Comparison of ENCODE assay signal across 23 cellular contexts in genomic region chr20:58020656-58021454, GRCh38.
DNase-seq lines count a peak whose midpoint lies in the region; ATAC-seq, FAIRE-seq and TF ChIP-seq lines count a peak whose summit lies in the region.
"Had no signal": no experiment of that assay in that cellular context is flagged by ENCODE, and none has a peak within 500 bp of the region (broad histone marks: within the 10 kb centered on the region; RNA-seq: fewer than 3 reads in every experiment).

No MANE protein-coding gene starts in this region.

- H3K9ac ChIP-seq in smooth muscle cell (ENCODE audit: low read depth) = no peak overlapping the region
- no peak overlapping the region for H3K9ac ChIP-seq in trophoblast cell (ENCODE audit: low read length)

- no peak for TF ChIP-seq EP300 in gastroesophageal sphincter (IDR thresholded peaks at IDR 0.05)

- H3K27me3 ChIP-seq in BE2C (no peaks in the 10 kb centered on the region), gastroesophageal sphincter (peaks cover 11% of the 10 kb centered on the region), smooth muscle cell (ENCODE audit: low read depth) (no peaks in the 10 kb centered on the region), left lung (peaks cover 0 to 6% of the 10 kb centered on the region in 2 donors), trophoblast cell (ENCODE audit: insufficient read depth, low read length) (no peaks in the 10 kb centered on the region)
- H3K27me3 ChIP-seq: uterus had no signal

- H3K23ac ChIP-seq in trophoblast cell (ENCODE audit: low read length) = no peak overlapping the region

- H3K4ac ChIP-seq in trophoblast cell (ENCODE audit: low read depth, low read length) = no peak overlapping the region

- no peak overlapping the region for H2AK5ac ChIP-seq in trophoblast cell (ENCODE audit: low read length)

- H4K12ac ChIP-seq in trophoblast cell (ENCODE audit: low read depth, low read length) = no peak overlapping the region

- H3F3A ChIP-seq in smooth muscle cell (ENCODE audit: low read depth) = no peaks in the 10 kb centered on the region

- no peak overlapping the region for H4K91ac ChIP-seq in trophoblast cell (ENCODE audit: low read depth, low read length)

- FAIRE-seq in HTR-8/SVneo (lab: Jason Lieb, UNC) = peak; percentile 96
- FAIRE-seq: GM12891 had no signal

- no peaks in the 10 kb centered on the region for H3K79me2 ChIP-seq in smooth muscle cell (ENCODE audit: low read depth)
- no peaks in the 10 kb centered on the region for H3K79me2 ChIP-seq in trophoblast cell (ENCODE audit: control insufficient read depth, insufficient read depth, low read length, poor library complexity)

- H2BK12ac ChIP-seq in trophoblast cell (ENCODE audit: low read length) = no peak overlapping the region

- ATAC-seq in gastroesophageal sphincter (peak; percentile 68), left lung (no peak)
- ATAC-seq: activated CD4-positive, CD25-positive, alpha-beta regulatory T cell treated with anti-CD3 and anti-CD28 coated beads, Interleukin-2, amount 50 U/mL, for 24 hours; foreskin keratinocyte; natural killer cell treated with Interleukin-12 subunit alpha and Interleukin-12 subunit beta and Interleukin-15 and Interleukin-18, amount 100 ng/mL, for 72 hours had no signal

- H3K27ac ChIP-seq in gastroesophageal sphincter = peak overlapping the region in 2 of 4 donors; percentile 40 to 46
- peak overlapping the region; percentile 3 for H3K27ac ChIP-seq in smooth muscle cell (ENCODE audit: low read depth)
- H3K27ac ChIP-seq in left lung = no peak overlapping the region
- H3K27ac ChIP-seq in trophoblast cell (ENCODE audit: low read depth, low read length) = no peak overlapping the region
- H3K27ac ChIP-seq: foreskin keratinocyte had no signal

- H2AFZ ChIP-seq in smooth muscle cell (ENCODE audit: low read depth) = no peak overlapping the region
- no peak overlapping the region for H2AFZ ChIP-seq in trophoblast cell (ENCODE audit: insufficient read depth, low read length, poor library complexity)

- H4K20me1 ChIP-seq in smooth muscle cell (ENCODE audit: low read depth) = no peaks in the 10 kb centered on the region

- H3K4me1 ChIP-seq in BE2C (peaks cover 15% of the 10 kb centered on the region), gastroesophageal sphincter (peaks cover 0 to 32% (median 9%) of the 10 kb centered on the region in 3 donors), smooth muscle cell (ENCODE audit: low read depth) (peaks cover 2% of the 10 kb centered on the region), left lung (no peaks in the 10 kb centered on the region), trophoblast cell (ENCODE audit: control insufficient read depth in 1 of 2, insufficient read depth in 2 of 2, low read length in 2 of 2) (peaks cover 0 to 2% of the 10 kb centered on the region in 2 experiments)

- DNase-seq in BE2C (peak; percentile 40), HTR-8/SVneo (ENCODE audit: insufficient read length, low spot score) (no peak), smooth muscle cell (lab: John Stamatoyannopoulos, UW; ENCODE audit: unreplicated experiment) (no peak), left lung (no peak), NAMALWA (ENCODE audit: low spot score) (no peak), trophoblast cell (no peak)
- DNase-seq in activated CD4-positive, alpha-beta T cell treated with anti-CD3 and anti-CD28 coated beads, Interleukin-2, amount 50 U/mL, for 48 hours = no peak
- DNase-seq: activated CD4-positive, alpha-beta memory T cell treated with anti-CD3 and anti-CD28 coated beads, Interleukin-2, amount 10 ng/mL, durations not matched to agents 7 days and 5 days; activated effector memory CD4-positive, alpha-beta T cell treated with Interleukin-2 at 50 U/mL for 16 hours; activated T-cell treated with anti-CD3 and anti-CD28 coated beads for 4 hours; effector memory CD4-positive, alpha-beta T cell; foreskin keratinocyte; NCI-H1092 treated with DMSO at 0.1 percent for 48 hours; NCI-H2029; NCI-H345; NCI-H774; SIG-M5; stimulated activated CD8-positive, alpha-beta memory T cell treated with anti-CD3 and anti-CD28 coated beads, Interleukin-4, amount 100 ng/mL, for 48 hours had no signal

- H3K4me2 ChIP-seq in smooth muscle cell (no peak overlapping the region), trophoblast cell (ENCODE audit: low read length) (no peak overlapping the region)

- H3K14ac ChIP-seq in trophoblast cell (ENCODE audit: low read length) = no peak overlapping the region

- no peak overlapping the region for H2BK120ac ChIP-seq in trophoblast cell (ENCODE audit: insufficient read depth, low read length, poor library complexity)

- TF ChIP-seq CTCF in BE2C (IDR thresholded peaks at IDR 0.05; ENCODE audit: low read depth, low read length) (no peak), gastroesophageal sphincter (IDR thresholded peaks at IDR 0.05) (no peak), smooth muscle cell (IDR thresholded peaks at IDR 0.05; ENCODE audit: borderline replicate concordance, insufficient read depth, poor library complexity, severe bottlenecking) (no peak), left lung (IDR thresholded peaks at IDR 0.05) (no peak)

- H4K8ac ChIP-seq in trophoblast cell (ENCODE audit: low read depth, low read length) = no peak overlapping the region

- no peaks in the 10 kb centered on the region for H3K79me1 ChIP-seq in trophoblast cell (ENCODE audit: low read length)

- H3K36me3 ChIP-seq in BE2C = no peaks in the 10 kb centered on the region
- H3K36me3 ChIP-seq in gastroesophageal sphincter = no peaks in the 10 kb centered on the region
- H3K36me3 ChIP-seq in smooth muscle cell (ENCODE audit: low read depth) = no peaks in the 10 kb centered on the region
- H3K36me3 ChIP-seq in left lung = no peaks in the 10 kb centered on the region
- H3K36me3 ChIP-seq in trophoblast cell (ENCODE audit: control insufficient read depth in 1 of 2, insufficient read depth in 2 of 2, low read length in 2 of 2) = no peaks in the 10 kb centered on the region
- H3K36me3 ChIP-seq: uterus had no signal

- H2BK5ac ChIP-seq in trophoblast cell (ENCODE audit: low read depth, low read length, poor library complexity) = no peak overlapping the region

- WGBS in gastroesophageal sphincter (ENCODE audit: low coverage in 1 of 2), 2 donors = 50% methylated on average over 10 of the region's 10 CpGs; no CpG with 5 or more reads in 1 of the 2 donors
- WGBS in smooth muscle cell (ENCODE audit: low lambda C conversion rate) = 72% methylated on average over 10 of the region's 10 CpGs
- no CpG with 5 or more reads among the region's 10 CpGs for WGBS in trophoblast cell (ENCODE audit: extremely low coverage, insufficient coverage, insufficient read length)

- no peak overlapping the region for H3K18ac ChIP-seq in trophoblast cell (ENCODE audit: low read length)

- H3K9me3 ChIP-seq in BE2C (no peaks in the 10 kb centered on the region), gastroesophageal sphincter (no peaks in the 10 kb centered on the region), smooth muscle cell (replicated peaks; ENCODE audit: low read depth) (no peaks in the 10 kb centered on the region), left lung (no peaks in the 10 kb centered on the region), trophoblast cell (ENCODE audit: insufficient read depth, low read depth, low read length) (peaks cover 2% of the 10 kb centered on the region)
- H3K9me3 ChIP-seq: uterus had no signal

- intact Hi-C loops in left lung (cut with DNase I) = no loop called here

- TF ChIP-seq POLR2A in gastroesophageal sphincter (IDR thresholded peaks at IDR 0.05) = no peak

- H3K4me3 ChIP-seq in BE2C (ENCODE audit: low read depth, low read length) = no peak overlapping the region
- no peak overlapping the region for H3K4me3 ChIP-seq in gastroesophageal sphincter
- H3K4me3 ChIP-seq in smooth muscle cell = no peak overlapping the region
- H3K4me3 ChIP-seq in left lung = no peak overlapping the region
- no peak overlapping the region for H3K4me3 ChIP-seq in trophoblast cell (ENCODE audit: low read depth, low read length)
- H3K4me3 ChIP-seq: uterus had no signal
